ENCODE assay signal across 8 cellular contexts in the genomic region with DNA sequence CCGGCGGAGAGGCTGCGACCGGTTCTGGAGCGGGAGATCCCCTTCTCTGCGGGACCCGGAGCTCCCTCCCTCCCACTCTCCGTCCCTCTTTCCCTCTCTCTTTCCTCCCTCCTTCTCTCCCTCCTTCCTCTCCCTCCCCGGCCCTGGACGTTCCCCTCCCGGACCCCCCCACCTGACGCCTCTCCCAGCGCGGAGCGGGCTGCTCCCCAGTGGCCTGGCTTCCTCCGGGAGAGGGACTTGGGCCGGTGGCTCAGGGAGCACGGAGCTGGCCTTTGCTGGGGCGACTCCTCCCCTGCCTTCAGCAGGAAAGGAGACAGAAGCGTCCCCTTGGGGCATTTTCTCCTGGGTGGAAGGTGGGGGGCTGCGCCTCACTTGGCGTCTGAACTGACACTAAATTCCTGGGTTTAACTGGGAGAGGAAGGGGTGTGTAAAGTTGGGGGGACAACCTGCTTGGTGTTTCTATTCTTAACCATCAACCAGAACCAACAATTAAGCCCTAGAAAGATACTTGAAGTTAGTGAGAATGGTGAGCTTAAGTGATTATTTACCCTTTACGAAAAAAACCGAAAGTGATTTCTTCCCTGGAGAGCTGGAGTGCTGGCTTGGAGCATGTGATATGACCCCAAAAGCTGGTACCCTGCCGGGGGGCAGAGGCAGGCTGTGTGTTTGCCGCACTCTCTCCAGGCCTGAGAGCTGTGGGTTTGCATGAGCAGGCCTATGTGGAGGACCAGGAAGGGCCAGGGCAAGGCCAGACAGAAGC. TPM values are rescaled to one million over a fixed set of nuclear protein-coding genes. Genes with fewer than 3 reads are reported as not detected.
A peak's percentile ranks its signal among the peaks of the same experiment; 100 is the strongest.
DNase-seq lines count a peak whose midpoint lies in the region; ATAC-seq, FAIRE-seq and TF ChIP-seq lines count a peak whose summit lies in the region.

No MANE protein-coding gene starts in this region.

- no peak overlapping the region for H3K27ac ChIP-seq in AG04450 (ENCODE audit: low read depth, low read length)
- no peak overlapping the region for H3K27ac ChIP-seq in mesodermal cell (ENCODE audit: low read depth, low read length, severe bottlenecking)
- no peak overlapping the region for H3K27ac ChIP-seq in effector memory CD4-positive, alpha-beta T cell (ENCODE audit: insufficient read depth, low read length, poor library complexity, severe bottlenecking)

- TF ChIP-seq CTCF in AG04450 (IDR thresholded peaks at IDR 0.05; ENCODE audit: low read depth, low read length) (no peak), HFF-Myc (IDR thresholded peaks at IDR 0.05; ENCODE audit: low read depth, low read length, missing control alignments) (no peak), bronchial epithelial cell (IDR thresholded peaks at IDR 0.05; ENCODE audit: insufficient read depth, low read length, severe bottlenecking) (no peak)

- H3K9me3 ChIP-seq in AG04450 (ENCODE audit: control insufficient read depth, insufficient read depth, low read length): peaks cover 8% of the 10 kb centered on the region
- no peaks in the 10 kb centered on the region for H3K9me3 ChIP-seq in mesodermal cell (ENCODE audit: control insufficient read depth, low read length)
- no peaks in the 10 kb centered on the region for H3K9me3 ChIP-seq in effector memory CD4-positive, alpha-beta T cell (ENCODE audit: control insufficient read depth, low read length)

- DNase-seq in AG04450 (ENCODE audit: low read depth, low spot score) (no peak), HFF-Myc (ENCODE audit: extremely low read depth, low read depth) (no peak), bronchial epithelial cell (ENCODE audit: low read depth) (no peak), RPMI8226 (no peak)
- no peak for DNase-seq in effector memory CD4-positive, alpha-beta T cell

- no peaks in the 10 kb centered on the region for H3K36me3 ChIP-seq in bronchial epithelial cell (ENCODE audit: control insufficient read depth, insufficient read depth, low read length)
- H3K36me3 ChIP-seq in mesodermal cell (ENCODE audit: control insufficient read depth, insufficient read depth, low read length): no peaks in the 10 kb centered on the region
- no peaks in the 10 kb centered on the region for H3K36me3 ChIP-seq in effector memory CD4-positive, alpha-beta T cell (ENCODE audit: control insufficient read depth, insufficient read depth, low read length)

- POLR2A ChIA-PET in AG04450 (lab: Yijun Ruan, JAX): no interaction called here

- no peaks in the 10 kb centered on the region for H3K4me1 ChIP-seq in mesodermal cell (ENCODE audit: control insufficient read depth, insufficient read depth, low read length, poor library complexity, severe bottlenecking)
- peaks cover 11% of the 10 kb centered on the region for H3K4me1 ChIP-seq in effector memory CD4-positive, alpha-beta T cell (ENCODE audit: control insufficient read depth, insufficient read depth, low read length, poor library complexity, severe bottlenecking)

- no peak for FAIRE-seq in bronchial epithelial cell (lab: Jason Lieb, UNC)

- 15 to 25% methylated on average over 13 to 19 of the region's 26 CpGs for WGBS in mesodermal cell (ENCODE audit: insufficient coverage in 2 of 2), 2 experiments

- H3K4me3 ChIP-seq in AG04450 (ENCODE audit: low read depth, low read length) (peak overlapping the region; percentile 55), HFF-Myc (replicated peaks; ENCODE audit: low read depth, low read length) (peak overlapping the region; percentile 46), bronchial epithelial cell (ENCODE audit: low read depth, low read length) (peak overlapping the region; percentile 49), mesodermal cell (ENCODE audit: extremely low read depth, insufficient read depth, low read length, poor library complexity, severe bottlenecking) (peak overlapping the region; percentile 42)
- H3K4me3 ChIP-seq in effector memory CD4-positive, alpha-beta T cell (ENCODE audit: insufficient read depth, low read depth, low read length, poor library complexity, severe bottlenecking): no peak overlapping the region

- H3K27me3 ChIP-seq in AG04450 (ENCODE audit: control insufficient read depth, insufficient read depth, low read length): no peaks in the 10 kb centered on the region
- H3K27me3 ChIP-seq in bronchial epithelial cell (ENCODE audit: control insufficient read depth, insufficient read depth, low read length): no peaks in the 10 kb centered on the region
- peaks cover 11% of the 10 kb centered on the region for H3K27me3 ChIP-seq in effector memory CD4-positive, alpha-beta T cell (replicated peaks; ENCODE audit: control insufficient read depth, insufficient read depth, low read length, poor library complexity, severe bottlenecking)

- ATAC-seq in GM21515 (IDR thresholded peaks at IDR 0.05; ENCODE audit: unreplicated experiment) (no peak), GM18907 (IDR thresholded peaks at IDR 0.05; ENCODE audit: unreplicated experiment) (no peak)

- CTCF ChIA-PET in AG04450 (lab: Charles Lee): interaction anchor here (1.0 to 2.2 kb wide), 2 partner anchors 32 to 36 kb away, joined by 3 to 9 read pairs; no protein-coding TSS in a partner anchor

RNA-seq across cellular contexts. Expression of gene SPIRE2, which starts 0.8 kb away (rescaled TPM):
- polyA plus RNA-seq in AG04450 (2011; rRNA removed): 1.5 and 2.5 TPM in 2 replicates
- polyA minus RNA-seq in AG04450 (2011; rRNA and poly(A)+ RNA removed): 2.0 and 2.8 TPM in 2 replicates
- total RNA-seq in bronchial epithelial cell: 0.79 and 1.7 TPM in 2 replicates
- polyA plus RNA-seq in mesodermal cell (2013, experiment 1 of 2): 5.4 TPM
- 4.0 TPM for polyA plus RNA-seq in mesodermal cell (2013, experiment 2 of 2)

RNA-seq across cellular contexts. Expression of gene FANCA, which starts 12.6 kb away (rescaled TPM):
- 6.9 and 7.3 TPM in 2 replicates for polyA plus RNA-seq in AG04450 (2011; rRNA removed)
- 16.1 and 17.5 TPM in 2 replicates for polyA minus RNA-seq in AG04450 (2011; rRNA and poly(A)+ RNA removed)
- 0.79 and 1.2 TPM in 2 replicates for total RNA-seq in bronchial epithelial cell
- polyA plus RNA-seq in mesodermal cell (2013, experiment 1 of 2): 35.0 TPM
- polyA plus RNA-seq in mesodermal cell (2013, experiment 2 of 2): 28.0 TPM

RNA-seq across cellular contexts. Expression of gene TCF25, which starts 44.3 kb away (rescaled TPM):
- 132 and 156 TPM in 2 replicates for polyA plus RNA-seq in AG04450 (2011; rRNA removed)
- 89.4 and 124 TPM in 2 replicates for polyA minus RNA-seq in AG04450 (2011; rRNA and poly(A)+ RNA removed)
- total RNA-seq in bronchial epithelial cell: 69.5 and 140 TPM in 2 replicates
- 173 TPM for polyA plus RNA-seq in mesodermal cell (2013, experiment 1 of 2)
- 145 TPM for polyA plus RNA-seq in mesodermal cell (2013, experiment 2 of 2)
